11 cellular contexts compared by ENCODE assay signal in genomic region chr1:2206813-2207488, GRCh38. TPM values are rescaled to one million over a fixed set of nuclear protein-coding genes. Genes with fewer than 3 reads are reported as not detected.
DNase-seq lines count a peak whose midpoint lies in the region; ATAC-seq and TF ChIP-seq lines count a peak whose summit lies in the region.
"Had no signal": no experiment of that assay in that cellular context is flagged by ENCODE, and none has a peak within 500 bp of the region (broad histone marks: within the 10 kb centered on the region; RNA-seq: fewer than 3 reads in every experiment).

No MANE protein-coding gene starts in this region.

- whole genome bisulfite sequencing in sigmoid colon, 2 donors, result 76 to 85% methylated on average over 16 of the region's 16 CpGs

- TF ChIP-seq POLR2A in sigmoid colon (IDR thresholded peaks at IDR 0.05), result no peak

- H3K4me3 ChIP-seq in AG10803 (ENCODE audit: low read length), result peak overlapping the region; percentile 50
- H3K4me3 ChIP-seq in RWPE2 (ENCODE audit: severe bottlenecking), result no peak overlapping the region
- H3K4me3 ChIP-seq in right atrium auricular region, result peak overlapping the region; percentile 1 to 35
- H3K4me3 ChIP-seq in sigmoid colon, result peak overlapping the region in 2 of 4 donors; percentile 20 to 26
- H3K4me3 ChIP-seq in effector memory CD4-positive, alpha-beta T cell (ENCODE audit: insufficient read depth, low read depth, low read length, poor library complexity, severe bottlenecking), result no peak overlapping the region

- TF ChIP-seq CTCF in AG10803 (conservative IDR thresholded peaks at IDR 0.05; ENCODE audit: low read length), result no peak
- TF ChIP-seq CTCF in RWPE2 (IDR thresholded peaks at IDR 0.05; ENCODE audit: poor library complexity, severe bottlenecking), result no peak
- TF ChIP-seq CTCF in right atrium auricular region (IDR thresholded peaks at IDR 0.05), result no peak
- no peak for TF ChIP-seq CTCF in sigmoid colon (IDR thresholded peaks at IDR 0.05)

- DNase-seq in AG10803 (ENCODE audit: low read depth) (no peak), RWPE2 (ENCODE audit: low spot score) (peak; percentile 57), right atrium auricular region (ENCODE audit: low spot score) (no peak), sigmoid colon (peak; percentile 72), occipital lobe (lab: John Stamatoyannopoulos, UW) (no peak)
- DNase-seq in effector memory CD4-positive, alpha-beta T cell, result no peak
- DNase-seq: activated CD4-positive, CD25-positive, alpha-beta regulatory T cell; islet precursor cell; stimulated activated CD8-positive, alpha-beta memory T cell treated with anti-CD3 and anti-CD28 coated beads, Interleukin-4, amount 100 ng/mL, for 48 hours had no signal

- H3K9me3 ChIP-seq in RWPE2 (ENCODE audit: severe bottlenecking) (no peaks in the 10 kb centered on the region), right atrium auricular region (no peaks in the 10 kb centered on the region), sigmoid colon (no peaks in the 10 kb centered on the region)
- no peaks in the 10 kb centered on the region for H3K9me3 ChIP-seq in effector memory CD4-positive, alpha-beta T cell (ENCODE audit: control insufficient read depth, low read length)

- H3K27me3 ChIP-seq in RWPE2 (ENCODE audit: insufficient read depth, poor library complexity, severe bottlenecking) (no peaks in the 10 kb centered on the region), right atrium auricular region (no peaks in the 10 kb centered on the region), sigmoid colon (no peaks in the 10 kb centered on the region)
- H3K27me3 ChIP-seq in effector memory CD4-positive, alpha-beta T cell (replicated peaks; ENCODE audit: control insufficient read depth, insufficient read depth, low read length, poor library complexity, severe bottlenecking), result no peaks in the 10 kb centered on the region

- no peak for ATAC-seq in RWPE2 (ENCODE audit: low read depth)
- no peak for ATAC-seq in HG02623 (IDR thresholded peaks at IDR 0.05; ENCODE audit: unreplicated experiment)
- no peak for ATAC-seq in HG03354 (IDR thresholded peaks at IDR 0.05; ENCODE audit: poor library complexity, severe bottlenecking, unreplicated experiment)

- intact Hi-C loops in sigmoid colon (cut with DNase I), result no loop called here

- peaks cover 14% of the 10 kb centered on the region for H3K4me1 ChIP-seq in RWPE2 (ENCODE audit: insufficient read depth, poor library complexity, severe bottlenecking)
- peaks cover 0 to 67% of the 10 kb centered on the region in 2 donors for H3K4me1 ChIP-seq in right atrium auricular region
- peaks cover 0 to 60% (median 46%) of the 10 kb centered on the region in 4 donors for H3K4me1 ChIP-seq in sigmoid colon
- H3K4me1 ChIP-seq in effector memory CD4-positive, alpha-beta T cell (ENCODE audit: control insufficient read depth, insufficient read depth, low read length, poor library complexity, severe bottlenecking), result peaks cover 13% of the 10 kb centered on the region

- H3K27ac ChIP-seq in RWPE2 (ENCODE audit: poor library complexity, severe bottlenecking) (peak overlapping the region; percentile 67), right atrium auricular region (peak overlapping the region; percentile 88 to 95), sigmoid colon (peak overlapping the region; percentile 88 to 94 (median 92))
- no peak overlapping the region for H3K27ac ChIP-seq in effector memory CD4-positive, alpha-beta T cell (ENCODE audit: insufficient read depth, low read length, poor library complexity, severe bottlenecking)

- H3K36me3 ChIP-seq in RWPE2 (ENCODE audit: low read depth) (no peaks in the 10 kb centered on the region), right atrium auricular region (no peaks in the 10 kb centered on the region), sigmoid colon (no peaks in the 10 kb centered on the region)
- H3K36me3 ChIP-seq in effector memory CD4-positive, alpha-beta T cell (ENCODE audit: control insufficient read depth, insufficient read depth, low read length), result no peaks in the 10 kb centered on the region

- TF ChIP-seq EP300 in sigmoid colon (IDR thresholded peaks at IDR 0.05), result no peak

RNA-seq across cellular contexts. Expression of gene FAAP20, which starts 12.4 kb away (rescaled TPM):
- 10 to 100 TPM; 18.5 to 24.3 TPM for total RNA-seq in right atrium auricular region
- 10 to 100 TPM; 33.8 to 49.5 (median 39.6) TPM for total RNA-seq in sigmoid colon
- polyA plus RNA-seq in sigmoid colon, result 10 to 100 TPM; 28.4 to 58.0 (median 56.5) TPM
- 20.3 TPM for total RNA-seq in occipital lobe

RNA-seq across cellular contexts. Expression of gene SKI, which starts 21.2 kb away (rescaled TPM):
- total RNA-seq in right atrium auricular region (10 to 100 TPM; 36.7 to 57.2 TPM), sigmoid colon (10 to 100 TPM; 18.9 to 50.4 (median 26.9) TPM), occipital lobe (19.3 TPM)
- 10 to 100 TPM in 1 of 3 donors, 1 to 10 TPM in 2; 5.8 to 20.0 (median 6.6) TPM for polyA plus RNA-seq in sigmoid colon

Comparison
In these comparisons a context has a peak if more than half of its experiments do, and no peak if none do; other contexts are left out.
1. DNase-seq: peak in RWPE2 (single experiment) and sigmoid colon (single experiment); none in AG10803 (single experiment), right atrium auricular region (single experiment), occipital lobe (single experiment) and effector memory CD4-positive, alpha-beta T cell (0 of 3).
2. H3K4me3 ChIP-seq: peak in AG10803 (single experiment) and right atrium auricular region (2 of 2); none in RWPE2 (single experiment) and effector memory CD4-positive, alpha-beta T cell (single experiment).